1 cellular context compared by ENCODE assay signal in the genomic region with DNA sequence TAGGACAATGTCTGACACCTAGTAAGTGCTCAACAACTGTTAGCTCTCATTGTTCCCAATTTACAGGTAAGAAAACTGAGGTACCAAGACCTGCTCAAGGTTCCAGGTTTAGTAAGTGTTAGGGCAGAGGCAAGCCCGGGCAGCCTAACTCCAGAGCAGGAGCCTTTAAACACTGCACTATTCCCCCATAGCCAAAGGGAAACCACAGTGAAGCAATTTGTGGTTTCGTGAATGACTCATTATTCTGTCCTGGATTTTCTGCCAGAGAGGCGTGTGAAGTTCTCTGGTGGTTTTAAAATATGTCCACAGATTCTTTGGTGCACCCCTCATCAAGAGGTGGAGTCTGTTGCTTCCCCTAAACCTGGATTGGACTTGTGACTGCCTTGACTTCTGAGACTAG.
A peak's percentile ranks its signal among the peaks of the same experiment; 100 is the strongest.
TF ChIP-seq lines count a peak whose summit lies in the region.

No MANE protein-coding gene starts in this region.

TF ChIP-seq in HCT116, 20 proteins besides CTCF, POLR2A, EP300 and RAD21 (continued from another document):
- TF ChIP-seq, protein P1, sequence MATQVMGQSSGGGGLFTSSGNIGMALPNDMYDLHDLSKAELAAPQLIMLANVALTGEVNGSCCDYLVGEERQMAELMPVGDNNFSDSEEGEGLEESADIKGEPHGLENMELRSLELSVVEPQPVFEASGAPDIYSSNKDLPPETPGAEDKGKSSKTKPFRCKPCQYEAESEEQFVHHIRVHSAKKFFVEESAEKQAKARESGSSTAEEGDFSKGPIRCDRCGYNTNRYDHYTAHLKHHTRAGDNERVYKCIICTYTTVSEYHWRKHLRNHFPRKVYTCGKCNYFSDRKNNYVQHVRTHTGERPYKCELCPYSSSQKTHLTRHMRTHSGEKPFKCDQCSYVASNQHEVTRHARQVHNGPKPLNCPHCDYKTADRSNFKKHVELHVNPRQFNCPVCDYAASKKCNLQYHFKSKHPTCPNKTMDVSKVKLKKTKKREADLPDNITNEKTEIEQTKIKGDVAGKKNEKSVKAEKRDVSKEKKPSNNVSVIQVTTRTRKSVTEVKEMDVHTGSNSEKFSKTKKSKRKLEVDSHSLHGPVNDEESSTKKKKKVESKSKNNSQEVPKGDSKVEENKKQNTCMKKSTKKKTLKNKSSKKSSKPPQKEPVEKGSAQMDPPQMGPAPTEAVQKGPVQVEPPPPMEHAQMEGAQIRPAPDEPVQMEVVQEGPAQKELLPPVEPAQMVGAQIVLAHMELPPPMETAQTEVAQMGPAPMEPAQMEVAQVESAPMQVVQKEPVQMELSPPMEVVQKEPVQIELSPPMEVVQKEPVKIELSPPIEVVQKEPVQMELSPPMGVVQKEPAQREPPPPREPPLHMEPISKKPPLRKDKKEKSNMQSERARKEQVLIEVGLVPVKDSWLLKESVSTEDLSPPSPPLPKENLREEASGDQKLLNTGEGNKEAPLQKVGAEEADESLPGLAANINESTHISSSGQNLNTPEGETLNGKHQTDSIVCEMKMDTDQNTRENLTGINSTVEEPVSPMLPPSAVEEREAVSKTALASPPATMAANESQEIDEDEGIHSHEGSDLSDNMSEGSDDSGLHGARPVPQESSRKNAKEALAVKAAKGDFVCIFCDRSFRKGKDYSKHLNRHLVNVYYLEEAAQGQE (IDR thresholded peaks at IDR 0.05; ENCODE audit: low read depth), result no peak
- TF ChIP-seq, protein P2, sequence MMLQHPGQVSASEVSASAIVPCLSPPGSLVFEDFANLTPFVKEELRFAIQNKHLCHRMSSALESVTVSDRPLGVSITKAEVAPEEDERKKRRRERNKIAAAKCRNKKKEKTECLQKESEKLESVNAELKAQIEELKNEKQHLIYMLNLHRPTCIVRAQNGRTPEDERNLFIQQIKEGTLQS (IDR thresholded peaks at IDR 0.05), result peak; percentile 80; the same call in 1 of the 2 replicates
- TF ChIP-seq SRF (IDR thresholded peaks at IDR 0.05; ENCODE audit: low read depth) (peak; percentile 66), YY1 (IDR thresholded peaks at IDR 0.05; ENCODE audit: extremely low read depth, insufficient replicate concordance, low read depth, low read length) (peak; percentile 56), ZNF274 (IDR thresholded peaks at IDR 0.05; ENCODE audit: low read depth, low read length) (no peak)
TF ChIP-seq in HCT116: peak in this region for 11.
